Comparison of ENCODE assay signal across 8 cellular contexts in genomic region chr16:87764600-87765472, GRCh38. TPM values are rescaled to one million over a fixed set of nuclear protein-coding genes. Genes with fewer than 3 reads are reported as not detected.
DNase-seq lines count a peak whose midpoint lies in the region; ATAC-seq and TF ChIP-seq lines count a peak whose summit lies in the region.

No MANE protein-coding gene starts in this region.

- in situ Hi-C loops in ACHN (cut with HindIII; ENCODE audit: low pct_ligation_motif_present, low pct_unique_long_range_greater_than_20kb, low sequenced_read_pairs), result no loop called here

- H3K9me3 Mint-ChIP-seq in memory B cell, result no peaks in the 10 kb centered on the region

- no peaks in the 10 kb centered on the region for H3K9me3 ChIP-seq in adrenal gland (replicated peaks in 1 of 3)

- H3K27ac Mint-ChIP-seq in memory B cell, result peak overlapping the region; percentile 95

- intact Hi-C loops in adrenal gland (cut with DNase I), result loop anchor here (5.0 to 10.0 kb wide), 2 partner anchors 178 to 180 kb away; no protein-coding TSS in a partner anchor

- TF ChIP-seq POLR2A in adrenal gland (IDR thresholded peaks at IDR 0.05), result no peak

- H3K4me3 ChIP-seq in HL-60 (replicated peaks; ENCODE audit: insufficient read depth, low read length) (peak overlapping the region; percentile 82), adrenal gland (peak overlapping the region; percentile 75 to 99 (median 98))

- peaks cover 13 to 17% of the 10 kb centered on the region in 2 donors for H3K4me1 ChIP-seq in adrenal gland (replicated peaks in 1 of 2)

- 31 to 47% (median 39%) methylated on average over 4 to 14 of the region's 14 CpGs for WGBS in adrenal gland, 4 donors

- H3K27me3 Mint-ChIP-seq in memory B cell, result no peaks in the 10 kb centered on the region

- ATAC-seq in GM19324 (IDR thresholded peaks at IDR 0.05; ENCODE audit: low FRiP score, unreplicated experiment), result peak; percentile 13
- no peak for ATAC-seq in memory B cell (ENCODE audit: low read depth)
- no peak for ATAC-seq in HG03469 (IDR thresholded peaks at IDR 0.05; ENCODE audit: unreplicated experiment)

- peak overlapping the region; percentile 100 for H3K4me3 Mint-ChIP-seq in memory B cell

- TF ChIP-seq CTCF in HL-60 (IDR thresholded peaks at IDR 0.05; ENCODE audit: insufficient read depth, low read length), result no peak
- no peak for TF ChIP-seq CTCF in adrenal gland (IDR thresholded peaks at IDR 0.05)

- H3K27ac ChIP-seq in HL-60 (replicated peaks) (peak overlapping the region; percentile 85; the same call in 1 of the 2 replicates), adrenal gland (peak overlapping the region in 2 of 5 donors; percentile 74 to 93)

- H3K27me3 ChIP-seq in HL-60 (ENCODE audit: insufficient read depth, poor library complexity, severe bottlenecking) (no peaks in the 10 kb centered on the region), adrenal gland (no peaks in the 10 kb centered on the region)

- H3K36me3 ChIP-seq in adrenal gland (replicated peaks in 1 of 2), result peaks cover 0 to 13% of the 10 kb centered on the region in 2 donors

- peaks cover 15% of the 10 kb centered on the region for H3K36me3 Mint-ChIP-seq in memory B cell

- peaks cover 19% of the 10 kb centered on the region for H3K4me1 Mint-ChIP-seq in memory B cell

- DNase-seq in HL-60 (ENCODE audit: low read depth in 1 of 2, low spot score in 1 of 2), result no peak
- DNase-seq in adrenal gland, result no peak
- no peak for DNase-seq in memory B cell (ENCODE audit: low spot score in 2 of 2)
- DNase-seq in ACHN, result no peak
- DNase-seq in OCI-M2 (lab: John Stamatoyannopoulos, UW; ENCODE audit: unreplicated experiment), result no peak
- DNase-seq in NOMO-1 (lab: John Stamatoyannopoulos, UW; ENCODE audit: unreplicated experiment in 2 of 2), result no peak

RNA-seq across cellular contexts. Expression of gene KLHDC4, which starts 0.9 kb away (rescaled TPM):
- total RNA-seq in adrenal gland, result 10 to 100 TPM; 15.4 to 40.1 (median 26.4) TPM
- 10 to 100 TPM; 15.4 to 94.0 (median 64.8) TPM for polyA plus RNA-seq in adrenal gland
